ENCODE assay signal across 8 cellular contexts in genomic region chr3:109023656-109024254, GRCh38.
DNase-seq lines count a peak whose midpoint lies in the region; ATAC-seq and TF ChIP-seq lines count a peak whose summit lies in the region.

No MANE protein-coding gene starts in this region.

- POLR2A ChIA-PET in PC-9 (lab: Charles Lee; ENCODE audit: unreplicated experiment) = interaction anchor here (0.6 kb wide), 1 partner anchor 19 kb away, joined by 3 read pairs; no protein-coding TSS in a partner anchor

- no peaks in the 10 kb centered on the region for H3K9me3 ChIP-seq in PC-9 (ENCODE audit: insufficient read depth, low read depth)
- H3K9me3 ChIP-seq in ascending aorta = no peaks in the 10 kb centered on the region

- CTCF ChIA-PET in PC-9 (lab: Charles Lee) = interaction anchor here (0.6 to 2.6 kb wide), 8 partner anchors 21 to 1719 kb away, joined by 3 to 10 read pairs (median 4); no protein-coding TSS in a partner anchor

- intact Hi-C loops in PC-9 (cut with micrococcal nuclease; ENCODE audit: unreplicated experiment) = loop anchor here (2.0 to 5.0 kb wide), 2 partner anchors 59 to 199 kb away; no protein-coding TSS in a partner anchor
- intact Hi-C loops in ascending aorta (cut with DNase I) = no loop called here

- no peaks in the 10 kb centered on the region for H4K20me1 ChIP-seq in PC-9 (ENCODE audit: insufficient read depth)

- H3K4me1 ChIP-seq in PC-9 (replicated peaks; ENCODE audit: insufficient read depth) = no peaks in the 10 kb centered on the region
- H3K4me1 ChIP-seq in ascending aorta = no peaks in the 10 kb centered on the region

- no peaks in the 10 kb centered on the region for H3K27me3 ChIP-seq in PC-9 (ENCODE audit: insufficient read depth, low read depth)
- no peaks in the 10 kb centered on the region for H3K27me3 ChIP-seq in ascending aorta

- TF ChIP-seq CTCF in PC-9 (conservative IDR thresholded peaks at IDR 0.05) (peak; percentile 94), ascending aorta (IDR thresholded peaks at IDR 0.05) (peak; percentile 40 to 61 (median 41))

- H3K27ac ChIP-seq in PC-9 (no peak overlapping the region), ascending aorta (no peak overlapping the region)

- BruUV-seq in PC-9 (replicated peaks; lab: Mats Ljungman, UMichigan) = no TSS peak

- H2AFZ ChIP-seq in PC-9 = no peak overlapping the region

- DNase-seq in EH (ENCODE audit: low read depth) (peak; percentile 49), PC-9 (peak in 1 of 2 experiments; percentile 37), ascending aorta (ENCODE audit: low spot score in 2 of 2) (no peak), iPS-NIHi11 (ENCODE audit: low spot score) (peak; percentile 39), mesenteric fat pad (ENCODE audit: low spot score) (no peak)
- DNase-seq in stimulated activated CD4-positive, alpha-beta T cell treated with anti-CD3 and anti-CD28 coated beads, Interleukin-1b, Interleukin-23, amount 100 ng/mL, for 4 hours (ENCODE audit: low read depth in 2 of 2) = peak; percentile 2 to 10

- H3K4me3 ChIP-seq in PC-9 (no peak overlapping the region), ascending aorta (no peak overlapping the region)

- peak; percentile 85 for ATAC-seq in GM19467 (IDR thresholded peaks at IDR 0.05; ENCODE audit: unreplicated experiment)
- peak; percentile 68 for ATAC-seq in HG03571 (IDR thresholded peaks at IDR 0.05; ENCODE audit: unreplicated experiment)

- no peak overlapping the region for H3K4me2 ChIP-seq in PC-9

- no peaks in the 10 kb centered on the region for H3K79me2 ChIP-seq in PC-9 (ENCODE audit: low read depth)

- H3F3A ChIP-seq in PC-9 (ENCODE audit: insufficient read depth, low read depth) = no peaks in the 10 kb centered on the region

- H3K9me2 ChIP-seq in PC-9 (ENCODE audit: insufficient read depth) = no peaks in the 10 kb centered on the region

- H3K36me3 ChIP-seq in PC-9 (ENCODE audit: low read depth) = no peaks in the 10 kb centered on the region
- H3K36me3 ChIP-seq in ascending aorta = no peaks in the 10 kb centered on the region

Comparison
In these comparisons a context has a peak if more than half of its experiments do, and no peak if none do; other contexts are left out.
1. DNase-seq: peak in EH (single experiment), iPS-NIHi11 (single experiment) and stimulated activated CD4-positive, alpha-beta T cell treated with anti-CD3 and anti-CD28 coated beads, Interleukin-1b, Interleukin-23, amount 100 ng/mL, for 4 hours (2 of 2); none in ascending aorta (0 of 2) and mesenteric fat pad (single experiment).